In the genomic region with DNA sequence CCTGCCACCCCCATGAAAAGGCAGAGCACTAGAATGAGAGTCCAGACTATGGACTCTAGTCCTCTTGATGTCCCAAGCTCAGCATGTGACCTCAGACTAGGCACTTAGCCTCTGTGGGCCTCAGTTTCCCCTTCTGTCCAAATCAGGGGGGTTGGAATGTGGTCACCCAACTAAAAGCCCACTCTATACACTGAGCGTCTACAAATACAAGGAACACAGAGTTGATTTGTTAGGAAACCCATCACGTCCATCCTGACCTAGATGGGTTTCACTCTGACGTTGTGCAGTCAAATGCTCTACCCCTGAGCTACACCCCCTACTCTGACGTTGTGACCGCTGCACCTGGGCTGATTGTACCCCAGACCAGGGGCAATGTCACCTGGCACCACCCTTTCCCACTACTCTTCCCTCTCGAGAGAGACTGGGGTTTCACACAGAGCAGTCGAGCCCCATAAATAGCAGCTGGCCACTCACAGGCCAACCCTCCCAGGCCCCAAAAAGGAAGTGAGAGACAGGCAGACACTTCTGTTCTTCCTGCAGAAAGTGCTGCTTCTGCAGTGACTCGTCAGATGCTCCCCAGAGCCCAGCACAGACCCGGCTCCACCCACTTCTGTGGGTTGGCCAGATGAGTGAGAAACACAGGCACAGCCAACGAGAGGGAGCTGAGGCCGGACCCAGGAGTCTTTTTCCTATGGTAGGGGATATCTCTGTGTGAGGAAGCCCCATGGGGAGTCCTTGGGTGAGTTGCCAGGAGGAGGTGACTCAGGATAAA, we compare ENCODE assay signal across 8 cellular contexts. TPM values are rescaled to one million over a fixed set of nuclear protein-coding genes. Genes with fewer than 3 reads are reported as not detected.
A peak's percentile ranks its signal among the peaks of the same experiment; 100 is the strongest.
DNase-seq lines count a peak whose midpoint lies in the region; ATAC-seq, FAIRE-seq and TF ChIP-seq lines count a peak whose summit lies in the region.

No MANE protein-coding gene starts in this region.

- H3K4me3 ChIP-seq in BJ (ENCODE audit: low read depth, low read length) = no peak overlapping the region
- H3K4me3 ChIP-seq in keratinocyte (ENCODE audit: control insufficient read depth in 2 of 3, extremely low read depth in 1 of 3, insufficient read depth in 2 of 3, low read depth in 1 of 3, low read length in 3 of 3) = no peak overlapping the region

- dilution Hi-C loops in keratinocyte (cut with MboI; ENCODE audit: extremely low pct_ligation_motif_present, low sequenced_read_pairs) = no loop called here

- H4K20me1 ChIP-seq in keratinocyte (ENCODE audit: control insufficient read depth, extremely low read depth, insufficient read depth, low read length) = no peaks in the 10 kb centered on the region

- H3K4me2 ChIP-seq in keratinocyte (ENCODE audit: control insufficient read depth, extremely low read depth, insufficient read depth, low read depth, low read length) = no peak overlapping the region

- no peaks in the 10 kb centered on the region for H3K4me1 ChIP-seq in keratinocyte (ENCODE audit: control insufficient read depth, extremely low read depth, insufficient read depth, low read length)

- H3K27ac ChIP-seq in keratinocyte (ENCODE audit: control insufficient read depth, insufficient read depth, low read length) = no peak overlapping the region

- DNase-seq in BJ (ENCODE audit: low read depth) = peak; percentile 41
- DNase-seq in SKM-1 treated with dmso at 0.1 percent for 144 hours (lab: John Stamatoyannopoulos, UW; ENCODE audit: unreplicated experiment) = peak; percentile 76
- DNase-seq in amygdala (lab: John Stamatoyannopoulos, UW) = peak in 46 of 56 donors; percentile 7 to 80 (median 42)
- peak; percentile 11 for DNase-seq in keratinocyte (ENCODE audit: low read depth, low spot score)
- peak in 2 of 3 donors; percentile 25 to 30 for DNase-seq in stimulated activated CD4-positive, alpha-beta T cell treated with anti-CD3 and anti-CD28 coated beads, TNF-alpha, amount 100 ng/mL, for 1 hour (ENCODE audit: low read depth in 3 of 3, low spot score in 1 of 3)
- DNase-seq in effector CD4-positive, alpha-beta T cell = no peak

- ATAC-seq in GM19351 (IDR thresholded peaks at IDR 0.05; ENCODE audit: unreplicated experiment) (peak; percentile 67), HG03354 (IDR thresholded peaks at IDR 0.05; ENCODE audit: poor library complexity, severe bottlenecking, unreplicated experiment) (peak; percentile 75)

- POLR2A ChIA-PET in BJ (lab: Charles Lee) = no interaction called here

- no peak overlapping the region for H2AFZ ChIP-seq in keratinocyte (ENCODE audit: control insufficient read depth, low read length)

- CTCF ChIA-PET in BJ (lab: Yijun Ruan, JAX) = interaction anchor here (0.6 to 6.3 kb wide), 8 partner anchors 9 to 451 kb away, joined by 3 to 52 read pairs (median 4); no protein-coding TSS in a partner anchor

- H3K27me3 ChIP-seq in BJ (ENCODE audit: control insufficient read depth, insufficient read depth, low read length) (no peaks in the 10 kb centered on the region), keratinocyte (ENCODE audit: control insufficient read depth, extremely low read depth, insufficient read depth, low read length) (no peaks in the 10 kb centered on the region)

- H3K36me3 ChIP-seq in BJ (ENCODE audit: control insufficient read depth, insufficient read depth, low read length) (no peaks in the 10 kb centered on the region), keratinocyte (ENCODE audit: control insufficient read depth in 2 of 2, extremely low read depth in 1 of 2, insufficient read depth in 2 of 2, low read length in 2 of 2) (no peaks in the 10 kb centered on the region)

- H3K9ac ChIP-seq in keratinocyte (ENCODE audit: control insufficient read depth, extremely low read depth, insufficient read depth, low read length) = no peak overlapping the region

- no peaks in the 10 kb centered on the region for H3K79me2 ChIP-seq in keratinocyte (ENCODE audit: control insufficient read depth, insufficient read depth, low read length)

- no peak for TF ChIP-seq CTCF in BJ (IDR thresholded peaks at IDR 0.05; ENCODE audit: insufficient read depth, low read depth, low read length)
- no peak for TF ChIP-seq CTCF in keratinocyte (optimal IDR thresholded peaks at IDR 0.05 in 1 of 3, IDR thresholded peaks at IDR 0.05 in 1 of 3, conservative IDR thresholded peaks at IDR 0.05 in 1 of 3; ENCODE audit: extremely low read depth in 1 of 3, insufficient read depth in 2 of 3, low read length in 3 of 3)

- no peaks in the 10 kb centered on the region for H3K9me3 ChIP-seq in keratinocyte (ENCODE audit: control insufficient read depth, low read depth, low read length)

- H3K9me1 ChIP-seq in keratinocyte (ENCODE audit: control insufficient read depth, extremely low read depth, insufficient read depth, low read length) = no peaks in the 10 kb centered on the region

- peak; percentile 83 for FAIRE-seq in keratinocyte (lab: Jason Lieb, UNC)

RNA-seq across cellular contexts. Expression of a gene that starts 16.1 kb away (rescaled TPM):
- not detected in 2 replicates for polyA plus RNA-seq in BJ (2011; rRNA removed)
- polyA minus RNA-seq in BJ (2011; rRNA and poly(A)+ RNA removed) = not detected in 2 replicates
- 0.09 TPM in 1 of 3 replicates, not detected in the others for polyA plus RNA-seq in keratinocyte
- polyA plus RNA-seq in keratinocyte (2011; ENCODE audit: low read depth) = not detected
- not detected in 2 replicates for polyA plus RNA-seq in keratinocyte (2011; cell fraction: cytosol; rRNA removed)
- polyA plus RNA-seq in keratinocyte (2011; cell fraction: nucleus; rRNA removed) = not detected in 2 replicates
- not detected in 2 replicates for polyA plus RNA-seq in keratinocyte (2012; ENCODE audit: low replicate concordance)
- polyA minus RNA-seq in keratinocyte = not detected in 3 replicates
- not detected for polyA minus RNA-seq in keratinocyte (2011; cell fraction: cytosol; rRNA and poly(A)+ RNA removed)
- not detected in 2 replicates for polyA minus RNA-seq in keratinocyte (2011; cell fraction: nucleus; rRNA and poly(A)+ RNA removed)

RNA-seq across cellular contexts. Expression of a gene that starts 54.2 kb away (rescaled TPM):
- polyA plus RNA-seq in BJ (2011; rRNA removed) = 149 and 154 TPM in 2 replicates
- polyA minus RNA-seq in BJ (2011; rRNA and poly(A)+ RNA removed) = 129 and 187 TPM in 2 replicates
- 76.4 to 113 TPM (median 93.2 TPM) in 3 replicates for polyA plus RNA-seq in keratinocyte
- 241 TPM for polyA plus RNA-seq in keratinocyte (2011; ENCODE audit: low read depth)
- polyA plus RNA-seq in keratinocyte (2011; cell fraction: cytosol; rRNA removed) = 61.6 and 75.3 TPM in 2 replicates
- polyA plus RNA-seq in keratinocyte (2011; cell fraction: nucleus; rRNA removed) = 160 and 188 TPM in 2 replicates
- polyA plus RNA-seq in keratinocyte (2012; ENCODE audit: low replicate concordance) = 132 and 155 TPM in 2 replicates
- polyA minus RNA-seq in keratinocyte = 188 to 396 TPM (median 205 TPM) in 3 replicates
- polyA minus RNA-seq in keratinocyte (2011; cell fraction: cytosol; rRNA and poly(A)+ RNA removed) = 102 TPM
- 123 and 162 TPM in 2 replicates for polyA minus RNA-seq in keratinocyte (2011; cell fraction: nucleus; rRNA and poly(A)+ RNA removed)
